8 cellular contexts compared by ENCODE assay signal in genomic region chr10:1109795-1110673, GRCh38. TPM values are rescaled to one million over a fixed set of nuclear protein-coding genes. Genes with fewer than 3 reads are reported as not detected.
DNase-seq lines count a peak whose midpoint lies in the region; ATAC-seq and TF ChIP-seq lines count a peak whose summit lies in the region.

No MANE protein-coding gene starts in this region.

- peak; percentile 75 for DNase-seq in GM10248 (ENCODE audit: extremely low spot score)
- DNase-seq in Karpas-422, result peak; percentile 73
- DNase-seq in mammary epithelial cell, result peak; percentile 83
- peak; percentile 86 for DNase-seq in left kidney (ENCODE audit: low read depth, low spot score)
- peak; percentile 37 to 59 (median 55) for DNase-seq in stimulated activated CD4-positive, alpha-beta T cell treated with anti-CD3 and anti-CD28 coated beads, TNF-alpha, amount 100 ng/mL, for 1 hour (ENCODE audit: low read depth in 3 of 3, low spot score in 1 of 3)
- no peak for DNase-seq in NCI-H774 (lab: John Stamatoyannopoulos, UW)

- in situ Hi-C loops in mammary epithelial cell (cut with MboI; ENCODE audit: low sequenced_read_pairs in 2 of 2), result no loop called here

- intact Hi-C loops in mammary epithelial cell (cut with micrococcal nuclease), result loop anchor here (1.0 kb wide), 2 partner anchors 1868 to 1933 kb away; no protein-coding TSS in a partner anchor

- dilution Hi-C loops in mammary epithelial cell (cut with HindIII; ENCODE audit: low sequenced_read_pairs), result no loop called here

- peaks cover 6% of the 10 kb centered on the region; the same call in 1 of the 2 replicates for H3K36me3 ChIP-seq in Karpas-422 (ENCODE audit: insufficient read depth, low read length)
- peaks cover 8% of the 10 kb centered on the region for H3K36me3 ChIP-seq in mammary epithelial cell (ENCODE audit: insufficient read depth, low read length)

- TF ChIP-seq CTCF in GM10248 (IDR thresholded peaks at IDR 0.05; ENCODE audit: control extremely low read depth, extremely low read depth, low read depth, missing control alignments), result peak; percentile 67
- peak; percentile 89 for TF ChIP-seq CTCF in VCaP (conservative IDR thresholded peaks at IDR 0.05)
- peak; percentile 72 to 74 for TF ChIP-seq CTCF in mammary epithelial cell (conservative IDR thresholded peaks at IDR 0.05 in 1 of 2, IDR thresholded peaks at IDR 0.05 in 1 of 2; ENCODE audit: extremely low read depth in 1 of 2, insufficient read depth in 1 of 2, low read depth in 1 of 2, low read length in 2 of 2)

- H3K4me2 ChIP-seq in Karpas-422 (ENCODE audit: low read depth, low read length, poor library complexity, severe bottlenecking), result no peak overlapping the region
- peak overlapping the region; percentile 33 for H3K4me2 ChIP-seq in mammary epithelial cell (ENCODE audit: insufficient read depth, low read depth, low read length)

- H3K9me2 ChIP-seq in Karpas-422 (replicated peaks; ENCODE audit: insufficient read depth, low read length), result no peaks in the 10 kb centered on the region

- H3K27ac ChIP-seq in Karpas-422 (ENCODE audit: low read length) (no peak overlapping the region), VCaP (peak overlapping the region; percentile 80), mammary epithelial cell (ENCODE audit: insufficient read depth, low read depth, low read length) (peak overlapping the region; percentile 31)

- BruUV-seq in mammary epithelial cell (replicated peaks; lab: Mats Ljungman, UMichigan), result no TSS peak

- H3K9me3 ChIP-seq in Karpas-422 (ENCODE audit: low read length), result no peaks in the 10 kb centered on the region
- H3K9me3 ChIP-seq in mammary epithelial cell (replicated peaks; ENCODE audit: insufficient read depth, low read length), result no peaks in the 10 kb centered on the region

- no peaks in the 10 kb centered on the region for H3K4me1 ChIP-seq in Karpas-422 (ENCODE audit: low read length)
- H3K4me1 ChIP-seq in mammary epithelial cell (ENCODE audit: insufficient read depth, low read length), result peaks cover 11% of the 10 kb centered on the region

- H3K79me2 ChIP-seq in Karpas-422 (ENCODE audit: low read length), result peaks cover 8% of the 10 kb centered on the region
- H3K79me2 ChIP-seq in mammary epithelial cell (ENCODE audit: insufficient read depth, low read length), result peaks cover 41% of the 10 kb centered on the region

- POLR2A ChIA-PET in GM10248 (lab: Yijun Ruan, JAX), result no interaction called here

- 75% methylated on average over 32 of the region's 32 CpGs for WGBS in mammary epithelial cell (ENCODE audit: low coverage, missing lambda C conversion rate)

- H2AFZ ChIP-seq in Karpas-422 (ENCODE audit: low read length), result no peak overlapping the region
- no peak overlapping the region for H2AFZ ChIP-seq in mammary epithelial cell (ENCODE audit: low read depth, low read length)

- no peak overlapping the region for H3K9ac ChIP-seq in Karpas-422 (ENCODE audit: low read length)
- no peak overlapping the region for H3K9ac ChIP-seq in mammary epithelial cell (ENCODE audit: insufficient read depth, low read length)

- CTCF ChIA-PET in GM10248 (lab: Yijun Ruan, JAX) (interaction anchor here (0.7 to 1.7 kb wide), 5 partner anchors 12 to 1934 kb away, joined by 3 to 4 read pairs (median 3); no protein-coding TSS in a partner anchor), mammary epithelial cell (lab: Charles Lee; ENCODE audit: low non-redundant PET) (interaction anchor here (0.6 kb wide), 1 partner anchor 881 kb away, joined by 3 read pairs; no protein-coding TSS in a partner anchor)

- ATAC-seq in GM21737 (IDR thresholded peaks at IDR 0.05; ENCODE audit: unreplicated experiment), result peak; percentile 80

- H4K20me1 ChIP-seq in Karpas-422 (ENCODE audit: insufficient read depth, low read depth, low read length), result no peaks in the 10 kb centered on the region; the same call in 1 of the 2 replicates
- no peaks in the 10 kb centered on the region for H4K20me1 ChIP-seq in mammary epithelial cell (ENCODE audit: insufficient read depth, low read length)

- H3K27me3 ChIP-seq in Karpas-422 (ENCODE audit: low read length), result no peaks in the 10 kb centered on the region
- H3K27me3 ChIP-seq in mammary epithelial cell (ENCODE audit: insufficient read depth, low read length), result no peaks in the 10 kb centered on the region

- no peak overlapping the region for H3K4me3 ChIP-seq in Karpas-422 (ENCODE audit: low read length)
- H3K4me3 ChIP-seq in mammary epithelial cell (replicated peaks in 1 of 3; ENCODE audit: insufficient read depth in 1 of 3, low read depth in 2 of 3, low read length in 3 of 3), result no peak overlapping the region

RNA-seq across cellular contexts. Expression of gene WDR37, which starts 53.8 kb away (rescaled TPM):
- total RNA-seq in Karpas-422 (2014; rRNA removed; shearing (Covaris generic); ENCODE audit: low replicate concordance), result 13.3 and 15.2 TPM in 2 replicates
- 10 to 100 TPM; 17.3 to 25.0 TPM for total RNA-seq in mammary epithelial cell
- 15.6 TPM for polyA plus RNA-seq in mammary epithelial cell
- polyA minus RNA-seq in mammary epithelial cell, result 18.0 TPM
